ENCODE assay signal across 11 cellular contexts in the genomic region with DNA sequence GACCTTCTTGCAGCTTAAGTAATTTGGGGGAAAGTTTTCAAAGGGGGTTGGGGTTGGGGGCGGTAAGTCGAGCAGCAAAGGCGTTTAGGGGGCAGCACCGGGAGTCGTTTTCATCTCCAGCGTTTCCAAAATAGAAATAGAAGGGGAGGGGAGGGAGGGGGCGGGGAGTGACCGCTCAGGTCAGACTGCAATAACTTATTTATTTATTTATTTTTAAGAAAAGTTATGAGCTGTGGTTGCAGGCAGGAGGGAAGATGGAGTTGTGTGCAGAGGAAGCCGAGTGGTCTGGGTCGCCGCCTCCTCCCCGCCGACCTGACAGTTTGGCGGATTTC. TPM values are rescaled to one million over a fixed set of nuclear protein-coding genes. Genes with fewer than 3 reads are reported as not detected.
DNase-seq lines count a peak whose midpoint lies in the region; ATAC-seq and TF ChIP-seq lines count a peak whose summit lies in the region.
"Had no signal": no experiment of that assay in that cellular context is flagged by ENCODE, and none has a peak within 500 bp of the region (broad histone marks: within the 10 kb centered on the region; RNA-seq: fewer than 3 reads in every experiment).

No MANE protein-coding gene starts in this region.

- peaks cover 67% of the 10 kb centered on the region for H3K4me1 Mint-ChIP-seq in brain

- H3K27me3 Mint-ChIP-seq in brain, result peaks cover 47% of the 10 kb centered on the region

- no peaks in the 10 kb centered on the region for H3K27me3 ChIP-seq in HCT116 (ENCODE audit: insufficient read depth, low read length)
- H3K27me3 ChIP-seq in stomach, result peaks cover 12 to 73% (median 38%) of the 10 kb centered on the region in 3 donors

- H3K4me2 ChIP-seq in HCT116 (ENCODE audit: low read length), result peak overlapping the region; percentile 99
- no peak overlapping the region for H3K4me2 ChIP-seq in OCI-LY7 (ENCODE audit: low read length)

- 2 to 3% (median 2%) methylated on average over 14 of the region's 14 CpGs for WGBS in stomach, 5 donors

- POLR2A ChIA-PET in HCT116 (lab: Charles Lee) (interaction anchor here (0.6 to 2.3 kb wide), 3 partner anchors 19 to 271 kb away, joined by 3 to 14 read pairs (median 3); no protein-coding TSS in a partner anchor), OCI-LY7 (lab: Charles Lee) (no interaction called here)

- ATAC-seq in HCT116, result no peak
- ATAC-seq in HG02759 (IDR thresholded peaks at IDR 0.05; ENCODE audit: unreplicated experiment), result no peak
- ATAC-seq: T-cell had no signal

- BruUV-seq in HCT116 (replicated peaks; lab: Mats Ljungman, UMichigan) (no TSS peak), OCI-LY7 (replicated peaks; lab: Mats Ljungman, UMichigan) (no TSS peak)

- H3K27ac ChIP-seq in HCT116 (ENCODE audit: low read depth, low read length) (no peak overlapping the region; the same call in 1 of the 2 replicates), stomach (peak overlapping the region; percentile 88 to 91 (median 90)), OCI-LY7 (ENCODE audit: low read depth, low read length, poor library complexity, severe bottlenecking) (no peak overlapping the region)

- H3K36me3 ChIP-seq in HCT116 (ENCODE audit: control insufficient read depth in 1 of 2, insufficient read depth in 2 of 2, low read length in 2 of 2) (peaks cover 12 to 19% of the 10 kb centered on the region in 2 experiments), stomach (peaks cover 0 to 6% (median 0%) of the 10 kb centered on the region in 4 donors), OCI-LY7 (ENCODE audit: insufficient read depth, low read length) (no peaks in the 10 kb centered on the region)

- RAD21 ChIA-PET in HCT116 (lab: Charles Lee; ENCODE audit: low non-redundant PET in 1 of 2, low total read pairs in 2 of 2, uncharacterized antibody in 2 of 2, unreplicated experiment in 2 of 2), result interaction anchor here in 1 of 2 experiments (0.5 to 1.3 kb wide), 2 partner anchors 53 to 264 kb away, joined by 5 to 6 read pairs; no protein-coding TSS in a partner anchor

- H3K79me2 ChIP-seq in HCT116 (ENCODE audit: insufficient read depth, low read length), result peaks cover 38% of the 10 kb centered on the region
- no peaks in the 10 kb centered on the region for H3K79me2 ChIP-seq in OCI-LY7 (ENCODE audit: insufficient read depth, low read depth, low read length)

- peaks cover 0 to 11% (median 4%) of the 10 kb centered on the region in 5 experiments for H3K9me3 Mint-ChIP-seq in brain

- peak overlapping the region; percentile 93 to 98 (median 97) for H3K27ac Mint-ChIP-seq in brain
- H3K27ac Mint-ChIP-seq: T-cell had no signal

- H4K20me1 ChIP-seq in HCT116 (ENCODE audit: insufficient read depth) (no peaks in the 10 kb centered on the region), OCI-LY7 (ENCODE audit: insufficient read depth, low read length) (no peaks in the 10 kb centered on the region)

- no peak for TF ChIP-seq EP300 in stomach (IDR thresholded peaks at IDR 0.05)

- intact Hi-C loops in HCT116 (cut with micrococcal nuclease) (no loop called here), stomach (cut with DNase I; ENCODE audit: low total_unique reads) (no loop called here), OCI-LY7 (cut with micrococcal nuclease; ENCODE audit: unreplicated experiment) (no loop called here)

- peak overlapping the region; percentile 79 for H3K9ac ChIP-seq in HCT116 (ENCODE audit: low read length)

- no peak for DNase-seq in HCT116 (ENCODE audit: low read depth, low spot score)
- DNase-seq in kidney glomerular epithelial cell (lab: John Stamatoyannopoulos, UW), result peak; percentile 34
- no peak for DNase-seq in stomach
- no peak for DNase-seq in OCI-LY7 (ENCODE audit: low spot score)
- DNase-seq in putamen (ENCODE audit: low spot score), result no peak
- DNase-seq in midbrain (lab: John Stamatoyannopoulos, UW), result no peak
- DNase-seq: activated naive CD4-positive, alpha-beta T cell treated with anti-CD3 and anti-CD28 coated beads, Interleukin-2, amount 50 U/mL, for 16 hours; MV-4-11; T-cell had no signal

- H3K4me1 ChIP-seq in HCT116 (ENCODE audit: control insufficient read depth in 1 of 2, insufficient read depth in 2 of 2, low read length in 2 of 2) (peaks cover 39 to 65% of the 10 kb centered on the region in 2 experiments), stomach (peaks cover 43 to 75% (median 67%) of the 10 kb centered on the region in 4 donors), OCI-LY7 (ENCODE audit: insufficient read depth, low read length, poor library complexity, severe bottlenecking) (no peaks in the 10 kb centered on the region)

- TF ChIP-seq CTCF in HCT116 (IDR thresholded peaks at IDR 0.05 in 2 of 3, conservative IDR thresholded peaks at IDR 0.05 in 1 of 3; ENCODE audit: borderline replicate concordance in 1 of 3, insufficient read depth in 1 of 3, low read depth in 2 of 3, low read length in 2 of 3) (no peak), brain (conservative IDR thresholded peaks at IDR 0.05) (no peak), stomach (IDR thresholded peaks at IDR 0.05) (no peak), OCI-LY7 (conservative IDR thresholded peaks at IDR 0.05; ENCODE audit: low read length) (no peak)

- H3K9me3 ChIP-seq in HCT116 (ENCODE audit: control insufficient read depth in 1 of 2, insufficient read depth in 1 of 2, low read depth in 1 of 2, low read length in 2 of 2), result no peaks in the 10 kb centered on the region
- H3K9me3 ChIP-seq in stomach, result no peaks in the 10 kb centered on the region
- no peaks in the 10 kb centered on the region for H3K9me3 ChIP-seq in OCI-LY7 (ENCODE audit: low read length)

- no peak for TF ChIP-seq RAD21 in HCT116 (IDR thresholded peaks at IDR 0.05; ENCODE audit: low read depth)

- peaks cover 30% of the 10 kb centered on the region for H3K36me3 Mint-ChIP-seq in brain
- H3K36me3 Mint-ChIP-seq: T-cell had no signal

- H3K4me3 Mint-ChIP-seq in brain, result peak overlapping the region; percentile 91 to 96 (median 94)

- H3K9me2 ChIP-seq in HCT116 (ENCODE audit: insufficient read depth) (no peaks in the 10 kb centered on the region), OCI-LY7 (ENCODE audit: insufficient read depth, low read length) (no peaks in the 10 kb centered on the region)

- TF ChIP-seq POLR2A in HCT116 (IDR thresholded peaks at IDR 0.05; ENCODE audit: borderline replicate concordance, extremely low read depth, insufficient read depth, insufficient read length), result no peak
- TF ChIP-seq POLR2A in stomach (IDR thresholded peaks at IDR 0.05), result no peak

- H3K4me3 ChIP-seq in HCT116 (replicated peaks in 1 of 2; ENCODE audit: low read depth in 1 of 2, low read length in 2 of 2) (peak overlapping the region; percentile 93 to 99), stomach (peak overlapping the region; percentile 53 to 74 (median 66)), OCI-LY7 (ENCODE audit: low read depth, low read length, poor library complexity, severe bottlenecking) (no peak overlapping the region)

- H2AFZ ChIP-seq in HCT116 (ENCODE audit: low read depth, low read length, poor library complexity, severe bottlenecking) (no peak overlapping the region), OCI-LY7 (ENCODE audit: low read length) (no peak overlapping the region)

- CTCF ChIA-PET in HCT116 (lab: Charles Lee) (interaction anchor here (0.8 kb wide), 1 partner anchor 224 kb away, joined by 3 read pairs; no protein-coding TSS in a partner anchor), OCI-LY7 (lab: Charles Lee; ENCODE audit: unreplicated experiment) (no interaction called here)

TF ChIP-seq in HCT116, 20 proteins besides CTCF, POLR2A, EP300 and RAD21 (continues in another document):
- TF ChIP-seq EZH2 (IDR thresholded peaks at IDR 0.05), result no peak
- no peak for TF ChIP-seq JUND (IDR thresholded peaks at IDR 0.05)
- no peak for TF ChIP-seq TCF7L2 (IDR thresholded peaks at IDR 0.05; ENCODE audit: borderline replicate concordance, extremely low read depth, insufficient read depth, insufficient read length)
- no peak for TF ChIP-seq EGR1 (IDR thresholded peaks at IDR 0.05; ENCODE audit: low read depth)
- TF ChIP-seq ZFX (IDR thresholded peaks at IDR 0.05), result no peak
- TF ChIP-seq SRF (IDR thresholded peaks at IDR 0.05; ENCODE audit: low read depth), result no peak
- no peak for TF ChIP-seq SIN3A (IDR thresholded peaks at IDR 0.05; ENCODE audit: low read depth)
- TF ChIP-seq, protein P1, sequence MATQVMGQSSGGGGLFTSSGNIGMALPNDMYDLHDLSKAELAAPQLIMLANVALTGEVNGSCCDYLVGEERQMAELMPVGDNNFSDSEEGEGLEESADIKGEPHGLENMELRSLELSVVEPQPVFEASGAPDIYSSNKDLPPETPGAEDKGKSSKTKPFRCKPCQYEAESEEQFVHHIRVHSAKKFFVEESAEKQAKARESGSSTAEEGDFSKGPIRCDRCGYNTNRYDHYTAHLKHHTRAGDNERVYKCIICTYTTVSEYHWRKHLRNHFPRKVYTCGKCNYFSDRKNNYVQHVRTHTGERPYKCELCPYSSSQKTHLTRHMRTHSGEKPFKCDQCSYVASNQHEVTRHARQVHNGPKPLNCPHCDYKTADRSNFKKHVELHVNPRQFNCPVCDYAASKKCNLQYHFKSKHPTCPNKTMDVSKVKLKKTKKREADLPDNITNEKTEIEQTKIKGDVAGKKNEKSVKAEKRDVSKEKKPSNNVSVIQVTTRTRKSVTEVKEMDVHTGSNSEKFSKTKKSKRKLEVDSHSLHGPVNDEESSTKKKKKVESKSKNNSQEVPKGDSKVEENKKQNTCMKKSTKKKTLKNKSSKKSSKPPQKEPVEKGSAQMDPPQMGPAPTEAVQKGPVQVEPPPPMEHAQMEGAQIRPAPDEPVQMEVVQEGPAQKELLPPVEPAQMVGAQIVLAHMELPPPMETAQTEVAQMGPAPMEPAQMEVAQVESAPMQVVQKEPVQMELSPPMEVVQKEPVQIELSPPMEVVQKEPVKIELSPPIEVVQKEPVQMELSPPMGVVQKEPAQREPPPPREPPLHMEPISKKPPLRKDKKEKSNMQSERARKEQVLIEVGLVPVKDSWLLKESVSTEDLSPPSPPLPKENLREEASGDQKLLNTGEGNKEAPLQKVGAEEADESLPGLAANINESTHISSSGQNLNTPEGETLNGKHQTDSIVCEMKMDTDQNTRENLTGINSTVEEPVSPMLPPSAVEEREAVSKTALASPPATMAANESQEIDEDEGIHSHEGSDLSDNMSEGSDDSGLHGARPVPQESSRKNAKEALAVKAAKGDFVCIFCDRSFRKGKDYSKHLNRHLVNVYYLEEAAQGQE (IDR thresholded peaks at IDR 0.05; ENCODE audit: low read depth), result no peak
- TF ChIP-seq YY1 (IDR thresholded peaks at IDR 0.05; ENCODE audit: extremely low read depth, insufficient replicate concordance, low read depth, low read length), result no peak
- no peak for TF ChIP-seq FOSL1 (IDR thresholded peaks at IDR 0.05; ENCODE audit: low read depth)
- TF ChIP-seq CBX3 (IDR thresholded peaks at IDR 0.05; ENCODE audit: low read depth), result no peak
- TF ChIP-seq POLR2AphosphoS5 (IDR thresholded peaks at IDR 0.05; ENCODE audit: low read depth, low read length), result no peak

RNA-seq across cellular contexts. Expression of gene SOX9, which starts 1.5 kb away (rescaled TPM):
- total RNA-seq in HCT116 (2021; ENCODE audit: unreplicated experiment), result 69.2 TPM
- polyA plus RNA-seq in HCT116 (2012), result 36.4 and 38.3 TPM in 2 replicates
- polyA plus RNA-seq in brain (ENCODE audit: insufficient read depth, low read depth, low replicate concordance), result 35.4 TPM
- total RNA-seq in stomach, result 10 to 100 TPM in 4 of 5 donors, 1 to 10 TPM in 1; 5.8 to 69.5 (median 34.9) TPM
- polyA plus RNA-seq in stomach, result 10 to 100 TPM in 2 of 3 donors, 1 to 10 TPM in 1; 7.8 to 15.4 (median 10.5) TPM
- not detected in 2 replicates for total RNA-seq in OCI-LY7 (2014; rRNA removed; shearing (Covaris generic))
- not detected in 2 replicates for total RNA-seq in OCI-LY7 (2022)

Comparison
In these comparisons a context has a peak if more than half of its experiments do, and no peak if none do; other contexts are left out.
1. H3K27ac ChIP-seq: peak in stomach (5 of 5); none in HCT116 (single experiment) and OCI-LY7 (single experiment).
2. RNA of gene SOX9, which starts 1.5 kb away (total RNA-seq): 69.2 TPM in HCT116 (single experiment) and 5.8 to 69.5 TPM in stomach; not detected in OCI-LY7; every median in the first group is over 4 times any median in the second.